In genomic region chr11:18633256-18634139, GRCh38 we compare ENCODE assay signal across 8 cellular contexts. TPM values are rescaled to one million over a fixed set of nuclear protein-coding genes. Genes with fewer than 3 reads are reported as not detected.
DNase-seq lines count a peak whose midpoint lies in the region; ATAC-seq, FAIRE-seq and TF ChIP-seq lines count a peak whose summit lies in the region.

No MANE protein-coding gene starts in this region.

- TF ChIP-seq CTCF in PC-3 (conservative IDR thresholded peaks at IDR 0.05; ENCODE audit: low read depth, low read length): no peak

- no peaks in the 10 kb centered on the region for H3K36me3 ChIP-seq in PC-3 (ENCODE audit: low read depth, low read length)
- H3K36me3 ChIP-seq in naive thymus-derived CD4-positive, alpha-beta T cell (ENCODE audit: control insufficient read depth in 2 of 3, insufficient read depth in 3 of 3, low read length in 3 of 3): peaks cover 0 to 4% (median 0%) of the 10 kb centered on the region in 3 experiments

- TSS peak; percentile 67 for BruUV-seq in PC-3 (replicated peaks; lab: Mats Ljungman, UMichigan)

- peaks cover 0 to 5% (median 0%) of the 10 kb centered on the region in 5 donors for H3K36me3 Mint-ChIP-seq in naive thymus-derived CD4-positive, alpha-beta T cell

- CTCF ChIA-PET in PC-3 (lab: Charles Lee): interaction anchor here (0.7 kb wide), 1 partner anchor 88 kb away, joined by 4 read pairs; no protein-coding TSS in a partner anchor
- CTCF ChIA-PET in naive thymus-derived CD4-positive, alpha-beta T cell (lab: Charles Lee): interaction anchor here (0.6 to 1.8 kb wide), 3 partner anchors 16 to 88 kb away, joined by 3 to 10 read pairs (median 6); no protein-coding TSS in a partner anchor

- peak overlapping the region; percentile 95 to 100 (median 98) for H3K27ac Mint-ChIP-seq in naive thymus-derived CD4-positive, alpha-beta T cell

- H3K9me2 ChIP-seq in PC-3 (replicated peaks; ENCODE audit: low read length): no peaks in the 10 kb centered on the region

- peaks cover 13 to 64% (median 37%) of the 10 kb centered on the region in 7 donors for H3K4me1 Mint-ChIP-seq in naive thymus-derived CD4-positive, alpha-beta T cell

- no peak overlapping the region for H3K27ac ChIP-seq in PC-3 (ENCODE audit: low read length)
- H3K27ac ChIP-seq in naive thymus-derived CD4-positive, alpha-beta T cell (ENCODE audit: low read depth, low read length): peak overlapping the region; percentile 98

- peaks cover 60% of the 10 kb centered on the region for H3K79me2 ChIP-seq in PC-3 (ENCODE audit: low read length)

- H3F3A ChIP-seq in PC-3 (ENCODE audit: low read length, unreplicated experiment): no peaks in the 10 kb centered on the region

- H3K9me3 ChIP-seq in PC-3 (ENCODE audit: low read length): no peaks in the 10 kb centered on the region
- H3K9me3 ChIP-seq in naive thymus-derived CD4-positive, alpha-beta T cell (ENCODE audit: control insufficient read depth in 2 of 3, low read length in 3 of 3): no peaks in the 10 kb centered on the region

- peak overlapping the region; percentile 60 for H2AFZ ChIP-seq in PC-3 (ENCODE audit: low read length)

- H3K27me3 ChIP-seq in PC-3 (ENCODE audit: low read length): no peaks in the 10 kb centered on the region
- no peaks in the 10 kb centered on the region for H3K27me3 ChIP-seq in naive thymus-derived CD4-positive, alpha-beta T cell (ENCODE audit: control insufficient read depth in 2 of 2, insufficient read depth in 2 of 2, low read length in 2 of 2)

- H3K4me3 Mint-ChIP-seq in naive thymus-derived CD4-positive, alpha-beta T cell: peak overlapping the region; percentile 83 to 99 (median 96)

- peak overlapping the region; percentile 88 for H3K9ac ChIP-seq in PC-3 (ENCODE audit: low read length)

- H3K4me1 ChIP-seq in PC-3 (ENCODE audit: insufficient read depth, low read length): peaks cover 10% of the 10 kb centered on the region
- peaks cover 10 to 17% of the 10 kb centered on the region in 2 donors for H3K4me1 ChIP-seq in naive thymus-derived CD4-positive, alpha-beta T cell (ENCODE audit: control insufficient read depth in 2 of 2, insufficient read depth in 2 of 2, low read length in 2 of 2)

- no peaks in the 10 kb centered on the region for H3K9me3 Mint-ChIP-seq in naive thymus-derived CD4-positive, alpha-beta T cell

- DNase-seq in activated effector memory CD4-positive, alpha-beta T cell treated with anti-CD3 and anti-CD28 coated beads, Interleukin-2, amount 50 U/mL, for 16 hours: peak; percentile 69
- DNase-seq in activated effector memory CD4-positive, alpha-beta T cell treated with Interleukin-2 at 50 U/mL for 16 hours: no peak
- DNase-seq in PC-3 (no peak), dermis blood vessel endothelial cell (peak; percentile 7), frontal cortex (ENCODE audit: low spot score in 2 of 2) (no peak), GM19240 (ENCODE audit: insufficient read length, low spot score) (no peak)
- peak in 1 of 9 donors; percentile 34 for DNase-seq in naive thymus-derived CD4-positive, alpha-beta T cell

- H3K27me3 Mint-ChIP-seq in naive thymus-derived CD4-positive, alpha-beta T cell: peaks cover 0 to 7% (median 0%) of the 10 kb centered on the region in 5 donors

- FAIRE-seq in frontal cortex (lab: Jason Lieb, UNC): no peak

- peak overlapping the region; percentile 97 for H3K4me2 ChIP-seq in PC-3 (ENCODE audit: low read length)

- peak overlapping the region; percentile 86 for H3K4me3 ChIP-seq in PC-3 (ENCODE audit: low read length)
- peak overlapping the region; percentile 98 for H3K4me3 ChIP-seq in naive thymus-derived CD4-positive, alpha-beta T cell (ENCODE audit: low read length)

- intact Hi-C loops in PC-3 (cut with micrococcal nuclease): loop anchor here (1.0 to 5.0 kb wide), 5 partner anchors 45 to 311 kb away; partner anchors contain the start of genes GTF2H1, HPS5, TMEM86A and TSG101
- intact Hi-C loops in naive thymus-derived CD4-positive, alpha-beta T cell (cut with micrococcal nuclease): loop anchor here (1.0 to 10.0 kb wide), 22 partner anchors 15 to 1895 kb away; partner anchors contain the start of genes GTF2H1 (in 2 of the 2), HPS5 (in 2 of the 2), LDHA (in 2 of the 2) and SAAL1 (in 2 of the 2)

- ATAC-seq in HG02678 (IDR thresholded peaks at IDR 0.05; ENCODE audit: unreplicated experiment) (peak; percentile 63), PC-3 (no peak)
- no peak for ATAC-seq in naive thymus-derived CD4-positive, alpha-beta T cell

- peaks cover 15% of the 10 kb centered on the region for H4K20me1 ChIP-seq in PC-3 (ENCODE audit: low read length)

- POLR2A ChIA-PET in PC-3 (lab: Charles Lee; ENCODE audit: unreplicated experiment): interaction anchor here (0.6 kb wide), 1 partner anchor 57 kb away, joined by 21 read pairs; no protein-coding TSS in a partner anchor
- POLR2A ChIA-PET in naive thymus-derived CD4-positive, alpha-beta T cell (lab: Charles Lee): interaction anchor here (0.6 to 4.4 kb wide), 21 partner anchors 9 to 312 kb away, joined by 3 to 25 read pairs (median 5); partner anchors contain the start of genes GTF2H1, HPS5, LDHA and TMEM86A

RNA-seq across cellular contexts. Expression of gene SPTY2D1, which starts 0.6 kb away (rescaled TPM):
- 15.6 and 16.6 TPM in 2 replicates for total RNA-seq in PC-3 (2014; rRNA removed)
- 14.1 and 19.3 TPM in 2 replicates for total RNA-seq in dermis blood vessel endothelial cell
- 10 to 100 TPM; 26.0 to 37.4 (median 28.2) TPM for total RNA-seq in naive thymus-derived CD4-positive, alpha-beta T cell
- polyA plus RNA-seq in naive thymus-derived CD4-positive, alpha-beta T cell: 10 to 100 TPM in 1 of 2 donors, 1 to 10 TPM in 1; 7.1 to 12.6 TPM
- 10.2 TPM for total RNA-seq in frontal cortex

RNA-seq across cellular contexts. Expression of gene MISFA, which starts 33.9 kb away (rescaled TPM):
- total RNA-seq in PC-3 (2014; rRNA removed) (0.36 TPM in 1 of 2 replicates, not detected in the other), dermis blood vessel endothelial cell (0.68 and 1.0 TPM in 2 replicates), frontal cortex (1.2 TPM)
- 1 to 10 TPM in 1 of 5 experiments, under 1 TPM in 1, not detected in 3; 0.75 to 2.2 TPM for total RNA-seq in naive thymus-derived CD4-positive, alpha-beta T cell
- under 1 TPM; 0.21 to 0.41 TPM for polyA plus RNA-seq in naive thymus-derived CD4-positive, alpha-beta T cell

RNA-seq across cellular contexts. Expression of gene UEVLD, which starts 45.0 kb away (rescaled TPM):
- total RNA-seq in PC-3 (2014; rRNA removed) (15.6 and 22.2 TPM in 2 replicates), dermis blood vessel endothelial cell (27.7 and 27.9 TPM in 2 replicates), frontal cortex (17.5 TPM)
- 10 to 100 TPM in 1 of 5 experiments, 1 to 10 TPM in 4; 3.6 to 19.8 (median 5.8) TPM for total RNA-seq in naive thymus-derived CD4-positive, alpha-beta T cell
- 1 to 10 TPM; 3.8 to 4.2 TPM for polyA plus RNA-seq in naive thymus-derived CD4-positive, alpha-beta T cell

Comparison
In these comparisons a context has a peak if more than half of its experiments do, and no peak if none do; other contexts are left out.
1. DNase-seq: peak in activated effector memory CD4-positive, alpha-beta T cell treated with anti-CD3 and anti-CD28 coated beads, Interleukin-2, amount 50 U/mL, for 16 hours (single experiment) and dermis blood vessel endothelial cell (single experiment); none in activated effector memory CD4-positive, alpha-beta T cell treated with Interleukin-2 at 50 U/mL for 16 hours (single experiment), PC-3 (single experiment), frontal cortex (0 of 2) and GM19240 (single experiment).